Comparison of ENCODE assay signal across 11 cellular contexts in the genomic region with DNA sequence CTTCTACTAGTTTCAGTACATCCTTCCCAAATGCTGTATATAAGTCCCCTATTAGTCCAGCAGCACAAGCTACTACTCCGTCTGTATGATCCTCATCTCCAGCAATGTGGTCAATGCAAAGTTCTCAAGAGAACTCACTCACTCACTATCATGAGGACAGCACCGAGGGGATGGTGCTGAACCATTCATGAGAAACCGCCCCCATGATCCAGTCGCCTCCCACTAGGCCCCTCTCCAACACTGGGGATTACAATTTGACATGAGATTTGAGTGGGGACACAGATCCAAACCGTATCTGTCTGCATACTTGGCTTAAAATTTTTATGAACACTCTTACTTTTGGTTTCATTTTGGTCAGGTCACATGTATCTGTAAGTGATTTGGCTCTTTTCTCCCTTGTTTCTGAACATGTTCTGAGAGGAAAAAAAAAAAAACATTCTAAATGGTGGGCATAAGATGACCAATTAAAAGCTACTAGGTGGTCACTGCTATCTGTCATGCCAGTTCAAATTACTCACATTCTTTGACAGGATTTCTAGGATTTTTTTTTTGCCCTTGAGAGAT.
DNase-seq lines count a peak whose midpoint lies in the region; ATAC-seq, FAIRE-seq and TF ChIP-seq lines count a peak whose summit lies in the region.
"Had no signal": no experiment of that assay in that cellular context is flagged by ENCODE, and none has a peak within 500 bp of the region (broad histone marks: within the 10 kb centered on the region; RNA-seq: fewer than 3 reads in every experiment).

No MANE protein-coding gene starts in this region.

- no peaks in the 10 kb centered on the region for H3K79me2 ChIP-seq in K562 (ENCODE audit: control insufficient read depth, insufficient read depth, low read length)

- no peaks in the 10 kb centered on the region for H4K20me1 ChIP-seq in K562 (replicated peaks; ENCODE audit: control insufficient read depth, insufficient read depth, low read length)

- 2% methylated on average over 5 of the region's 5 CpGs for WGBS in K562 (ENCODE audit: insufficient coverage, low coverage, missing lambda C conversion rate)

- H3K27me3 ChIP-seq in BJ (ENCODE audit: control insufficient read depth, insufficient read depth, low read length) (peaks cover 8% of the 10 kb centered on the region), K562 (ENCODE audit: control insufficient read depth in 2 of 2, insufficient read depth in 2 of 2, low read length in 2 of 2) (peaks cover 0 to 14% of the 10 kb centered on the region in 2 experiments; a peak in 1 of 5 replicates)

- intact Hi-C loops in K562 (cut with micrococcal nuclease): no loop called here

- ATAC-seq in K562: peak; percentile 71
- ATAC-seq in GM19035 (IDR thresholded peaks at IDR 0.05; ENCODE audit: unreplicated experiment): no peak
- ATAC-seq in GM21515 (IDR thresholded peaks at IDR 0.05; ENCODE audit: unreplicated experiment): no peak

- no peak for DNase-seq in BJ (ENCODE audit: low read depth)
- peak; percentile 23 for DNase-seq in LHCN-M2 (ENCODE audit: low read depth)
- peak in 1 of 4 experiments; percentile 62 for DNase-seq in K562 (ENCODE audit: extremely low read depth in 1 of 4, low spot score in 3 of 4)
- DNase-seq in myocyte (ENCODE audit: low read depth): peak; percentile 13
- no peak for DNase-seq in dedifferentiated amniotic fluid mesenchymal stem cell (ENCODE audit: extremely low spot score)
- no peak for DNase-seq in NCI-H510A treated with DMSO at 0.1 percent for 48 hours (lab: John Stamatoyannopoulos, UW)
- DNase-seq: NCI-H1694 treated with DMSO at 0.1 percent for 48 hours had no signal

- peak; percentile 55; the same call in 1 of the 2 replicates for TF ChIP-seq POLR2A in K562 (conservative IDR thresholded peaks at IDR 0.05)

- POLR2A ChIA-PET in BJ (lab: Charles Lee) (no interaction called here), K562 (lab: Yijun Ruan, JAX) (interaction anchor here (0.8 to 1.4 kb wide), 4 partner anchors 12 to 43 kb away, joined by 3 to 4 read pairs (median 3); no protein-coding TSS in a partner anchor)

- peak overlapping the region; percentile 53 to 55; a peak in 3 of 4 replicates for H3K9ac ChIP-seq in K562 (ENCODE audit: insufficient read depth in 1 of 2, low read depth in 2 of 2, low read length in 2 of 2)

- H3K4me2 ChIP-seq in K562 (ENCODE audit: insufficient read depth, low read length): peak overlapping the region; percentile 86

- peak overlapping the region; percentile 83 for H2AFZ ChIP-seq in K562 (ENCODE audit: low read depth, low read length)

- TF ChIP-seq RAD21 in K562 (CRISPR knock-in tag; conservative IDR thresholded peaks at IDR 0.05 in 1 of 2, IDR thresholded peaks at IDR 0.05 in 1 of 2): no peak

- no peaks in the 10 kb centered on the region for H3K9me3 ChIP-seq in K562 (replicated peaks; ENCODE audit: control insufficient read depth, insufficient read depth, low read depth, low read length)
- H3K9me3 ChIP-seq: prostate gland had no signal

- no peaks in the 10 kb centered on the region for H3K36me3 ChIP-seq in BJ (ENCODE audit: control insufficient read depth, insufficient read depth, low read length)
- H3K36me3 ChIP-seq in K562 (ENCODE audit: control insufficient read depth, insufficient read depth, low read length): no peaks in the 10 kb centered on the region
- H3K36me3 ChIP-seq: prostate gland had no signal

- no peaks in the 10 kb centered on the region; a peak in 2 of 5 replicates for H3K4me1 ChIP-seq in K562 (replicated peaks in 1 of 2; ENCODE audit: control insufficient read depth in 2 of 2, insufficient read depth in 2 of 2, low read length in 2 of 2)
- H3K4me1 ChIP-seq: prostate gland had no signal

- H3K9me1 ChIP-seq in K562 (ENCODE audit: control insufficient read depth, insufficient read depth, low read length): no peaks in the 10 kb centered on the region

- peak overlapping the region; percentile 22 for H3K4me3 ChIP-seq in BJ (ENCODE audit: low read depth, low read length)
- peak overlapping the region; percentile 30 for H3K4me3 ChIP-seq in K562
- H3K4me3 ChIP-seq: prostate gland had no signal

- no peak for TF ChIP-seq EP300 in K562 (IDR thresholded peaks at IDR 0.05; ENCODE audit: low read length)

- peak; percentile 72 for FAIRE-seq in K562 (lab: Jason Lieb, UNC)
- FAIRE-seq: endometrium had no signal

- CTCF ChIA-PET in BJ (lab: Yijun Ruan, JAX) (interaction anchor here (1.2 kb wide), 1 partner anchor 11 kb away, joined by 5 read pairs; no protein-coding TSS in a partner anchor), K562 (lab: Yijun Ruan, JAX; ENCODE audit: low intra/inter-chr PET ratio) (interaction anchor here (0.7 kb wide), 1 partner anchor 140 kb away, joined by 3 read pairs; no protein-coding TSS in a partner anchor)

- BruUV-seq in K562 (replicated peaks; lab: Mats Ljungman, UMichigan): no TSS peak

- TF ChIP-seq CTCF in BJ (IDR thresholded peaks at IDR 0.05; ENCODE audit: insufficient read depth, low read depth, low read length): no peak
- TF ChIP-seq CTCF in K562 (IDR thresholded peaks at IDR 0.05 in 2 of 3, conservative IDR thresholded peaks at IDR 0.05 in 1 of 3; ENCODE audit: insufficient read depth in 2 of 3, low read depth in 1 of 3, low read length in 3 of 3): no peak

- peak overlapping the region; percentile 33 for H3K27ac ChIP-seq in K562 (ENCODE audit: extremely low read depth, low read depth, low read length)
- H3K27ac ChIP-seq: prostate gland had no signal

- in situ Hi-C loops in K562 (cut with MboI): no loop called here

TF ChIP-seq in K562, 482 proteins besides CTCF, POLR2A, EP300 and RAD21 (continues in another document):
- TF ChIP-seq RBM39 (optimal IDR thresholded peaks at IDR 0.05; ENCODE audit: low read depth, low read length) (no peak), DPF2 (IDR thresholded peaks at IDR 0.05) (peak; percentile 53), TBP (optimal IDR thresholded peaks at IDR 0.05; ENCODE audit: low read depth, low read length) (no peak), BRD9 (IDR thresholded peaks at IDR 0.05; ENCODE audit: low read depth, partially characterized antibody) (no peak), HSF4 (CRISPR knock-in tag; IDR thresholded peaks at IDR 0.05; ENCODE audit: borderline replicate concordance) (no peak), DIDO1 (tag; IDR thresholded peaks at IDR 0.05; ENCODE audit: low read depth) (no peak), SMARCA4 (IDR thresholded peaks at IDR 0.05) (0 out of 2 replicates have a peak, but pooled peaks have one; percentile 8), ZBTB7A (IDR thresholded peaks at IDR 0.05; ENCODE audit: borderline replicate concordance, control insufficient read depth, low read depth, low read length) (no peak), NR4A1 (CRISPR knock-in tag; IDR thresholded peaks at IDR 0.05) (no peak), NR4A1 (tag; IDR thresholded peaks at IDR 0.05) (no peak), FOXM1 (IDR thresholded peaks at IDR 0.05; ENCODE audit: low read depth) (peak; percentile 52), FOXM1 (CRISPR knock-in tag; IDR thresholded peaks at IDR 0.05; ENCODE audit: low read depth) (no peak), ZNF76 (CRISPR knock-in tag; IDR thresholded peaks at IDR 0.05; ENCODE audit: borderline replicate concordance) (no peak), TAF15 (IDR thresholded peaks at IDR 0.05; ENCODE audit: low read depth, low read length) (no peak), POLR2G (IDR thresholded peaks at IDR 0.05; ENCODE audit: low read depth, low read length) (no peak), CREB1 (IDR thresholded peaks at IDR 0.05) (no peak), CREB1 (CRISPR knock-in tag; IDR thresholded peaks at IDR 0.05) (no peak), WHSC1 (IDR thresholded peaks at IDR 0.05; ENCODE audit: low read length) (no peak)
- TF ChIP-seq, protein P1, sequence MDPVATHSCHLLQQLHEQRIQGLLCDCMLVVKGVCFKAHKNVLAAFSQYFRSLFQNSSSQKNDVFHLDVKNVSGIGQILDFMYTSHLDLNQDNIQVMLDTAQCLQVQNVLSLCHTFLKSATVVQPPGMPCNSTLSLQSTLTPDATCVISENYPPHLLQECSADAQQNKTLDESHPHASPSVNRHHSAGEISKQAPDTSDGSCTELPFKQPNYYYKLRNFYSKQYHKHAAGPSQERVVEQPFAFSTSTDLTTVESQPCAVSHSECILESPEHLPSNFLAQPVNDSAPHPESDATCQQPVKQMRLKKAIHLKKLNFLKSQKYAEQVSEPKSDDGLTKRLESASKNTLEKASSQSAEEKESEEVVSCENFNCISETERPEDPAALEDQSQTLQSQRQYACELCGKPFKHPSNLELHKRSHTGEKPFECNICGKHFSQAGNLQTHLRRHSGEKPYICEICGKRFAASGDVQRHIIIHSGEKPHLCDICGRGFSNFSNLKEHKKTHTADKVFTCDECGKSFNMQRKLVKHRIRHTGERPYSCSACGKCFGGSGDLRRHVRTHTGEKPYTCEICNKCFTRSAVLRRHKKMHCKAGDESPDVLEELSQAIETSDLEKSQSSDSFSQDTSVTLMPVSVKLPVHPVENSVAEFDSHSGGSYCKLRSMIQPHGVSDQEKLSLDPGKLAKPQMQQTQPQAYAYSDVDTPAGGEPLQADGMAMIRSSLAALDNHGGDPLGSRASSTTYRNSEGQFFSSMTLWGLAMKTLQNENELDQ (CRISPR knock-in tag; IDR thresholded peaks at IDR 0.05; ENCODE audit: borderline replicate concordance): no peak
- TF ChIP-seq, protein P2, sequence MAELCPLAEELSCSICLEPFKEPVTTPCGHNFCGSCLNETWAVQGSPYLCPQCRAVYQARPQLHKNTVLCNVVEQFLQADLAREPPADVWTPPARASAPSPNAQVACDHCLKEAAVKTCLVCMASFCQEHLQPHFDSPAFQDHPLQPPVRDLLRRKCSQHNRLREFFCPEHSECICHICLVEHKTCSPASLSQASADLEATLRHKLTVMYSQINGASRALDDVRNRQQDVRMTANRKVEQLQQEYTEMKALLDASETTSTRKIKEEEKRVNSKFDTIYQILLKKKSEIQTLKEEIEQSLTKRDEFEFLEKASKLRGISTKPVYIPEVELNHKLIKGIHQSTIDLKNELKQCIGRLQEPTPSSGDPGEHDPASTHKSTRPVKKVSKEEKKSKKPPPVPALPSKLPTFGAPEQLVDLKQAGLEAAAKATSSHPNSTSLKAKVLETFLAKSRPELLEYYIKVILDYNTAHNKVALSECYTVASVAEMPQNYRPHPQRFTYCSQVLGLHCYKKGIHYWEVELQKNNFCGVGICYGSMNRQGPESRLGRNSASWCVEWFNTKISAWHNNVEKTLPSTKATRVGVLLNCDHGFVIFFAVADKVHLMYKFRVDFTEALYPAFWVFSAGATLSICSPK (IDR thresholded peaks at IDR 0.05; ENCODE audit: borderline replicate concordance): no peak

Comparison
In these comparisons a context has a peak if more than half of its experiments do, and no peak if none do; other contexts are left out.
1. DNase-seq: peak in LHCN-M2 (single experiment) and myocyte (single experiment); none in BJ (single experiment), dedifferentiated amniotic fluid mesenchymal stem cell (single experiment) and NCI-H510A treated with DMSO at 0.1 percent for 48 hours (single experiment).